In the genomic region with DNA sequence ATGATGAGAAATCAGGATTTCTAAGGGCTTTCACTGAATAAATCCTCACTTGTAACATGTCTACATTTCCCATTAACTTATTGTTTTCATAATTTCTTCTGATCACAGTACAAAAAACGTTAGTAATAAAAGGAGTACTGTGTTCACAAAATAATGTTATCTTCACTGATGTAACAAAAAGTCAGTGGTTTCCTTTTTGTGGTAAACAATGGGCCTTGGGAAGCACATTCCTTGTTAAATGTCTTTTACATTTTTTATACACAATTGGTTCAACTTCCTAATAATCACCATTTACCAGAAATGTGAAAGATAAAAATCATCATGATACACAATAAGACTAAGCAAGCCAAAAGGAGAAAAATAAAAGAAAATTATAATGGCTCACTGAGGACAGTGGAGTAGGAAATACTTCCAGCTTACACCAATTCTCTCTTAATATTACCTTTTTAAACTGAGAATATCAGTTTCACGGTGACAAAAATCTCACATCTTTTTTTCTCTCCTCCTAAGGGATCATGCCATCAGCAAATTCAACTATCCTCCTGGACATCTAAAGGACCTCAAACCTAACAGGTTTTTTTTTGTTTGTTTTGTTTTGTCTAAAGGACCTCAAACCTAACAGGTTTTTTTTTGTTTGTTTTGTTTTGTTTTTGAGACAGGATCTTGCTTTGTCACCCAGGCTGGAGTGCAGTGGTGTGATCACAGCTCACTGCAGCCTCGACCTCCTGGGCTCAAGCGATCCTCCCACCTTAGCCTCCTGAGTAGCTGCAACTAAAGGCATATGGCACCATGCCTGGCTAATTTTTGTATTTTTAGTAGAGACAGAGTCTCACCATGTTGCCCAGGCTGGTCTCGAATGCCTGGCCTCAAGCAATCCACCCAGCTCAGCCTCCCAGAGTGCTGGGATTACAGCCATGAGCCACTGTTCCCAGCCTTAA, we compare ENCODE assay signal across 15 cellular contexts. TPM values are rescaled to one million over a fixed set of nuclear protein-coding genes. Genes with fewer than 3 reads are reported as not detected.
DNase-seq lines count a peak whose midpoint lies in the region; ATAC-seq, FAIRE-seq and TF ChIP-seq lines count a peak whose summit lies in the region.
"Had no signal": no experiment of that assay in that cellular context is flagged by ENCODE, and none has a peak within 500 bp of the region (broad histone marks: within the 10 kb centered on the region; RNA-seq: fewer than 3 reads in every experiment).

No MANE protein-coding gene starts in this region.

- H3K27me3 ChIP-seq in heart right ventricle (no peaks in the 10 kb centered on the region), astrocyte (ENCODE audit: insufficient read depth, low read length) (no peaks in the 10 kb centered on the region)
- H3K27me3 ChIP-seq: ascending aorta, gastrocnemius medialis had no signal

- no peaks in the 10 kb centered on the region for H3K36me3 Mint-ChIP-seq in astrocyte (ENCODE audit: low read depth, unreplicated experiment)
- peaks cover 24% of the 10 kb centered on the region for H3K36me3 Mint-ChIP-seq in activated CD4-positive, alpha-beta memory T cell treated with anti-CD3 and anti-CD28 coated beads, Interleukin-2, amount 10 ng/mL, durations not matched to agents 7 days and 5 days (ENCODE audit: low read depth)

- peaks cover 50% of the 10 kb centered on the region for H3K4me1 Mint-ChIP-seq in astrocyte (ENCODE audit: low read depth, unreplicated experiment)
- peaks cover 43% of the 10 kb centered on the region for H3K4me1 Mint-ChIP-seq in activated CD4-positive, alpha-beta memory T cell treated with anti-CD3 and anti-CD28 coated beads, Interleukin-2, amount 10 ng/mL, durations not matched to agents 7 days and 5 days

- H3K27ac ChIP-seq in heart right ventricle, result peak overlapping the region in 9 of 10 donors; percentile 1 to 80 (median 55)
- no peak overlapping the region for H3K27ac ChIP-seq in astrocyte (ENCODE audit: low read depth, low read length)
- H3K27ac ChIP-seq: ascending aorta had no signal

- H3K36me3 ChIP-seq in heart right ventricle, result no peaks in the 10 kb centered on the region
- H3K36me3 ChIP-seq in astrocyte (ENCODE audit: insufficient read depth, low read length), result no peaks in the 10 kb centered on the region
- H3K36me3 ChIP-seq: ascending aorta, gastrocnemius medialis had no signal

- H3K4me2 ChIP-seq in astrocyte (ENCODE audit: low read length), result no peak overlapping the region

- no peaks in the 10 kb centered on the region for H3K9me3 Mint-ChIP-seq in astrocyte (ENCODE audit: unreplicated experiment)
- peaks cover 3% of the 10 kb centered on the region for H3K9me3 Mint-ChIP-seq in activated CD4-positive, alpha-beta memory T cell treated with anti-CD3 and anti-CD28 coated beads, Interleukin-2, amount 10 ng/mL, durations not matched to agents 7 days and 5 days

- intact Hi-C loops in heart right ventricle (cut with DNase I) (loop anchor here in 1 of 10 donors (10.0 kb wide), 1 partner anchor 52 kb away; no protein-coding TSS in a partner anchor), left ventricle myocardium superior (cut with micrococcal nuclease) (no loop called here), posterior vena cava (cut with DNase I) (no loop called here)

- CTCF ChIA-PET in activated CD4-positive, alpha-beta memory T cell treated with anti-CD3 and anti-CD28 coated beads, Interleukin-2, amount 10 ng/mL, durations not matched to agents 7 days and 5 days (lab: Charles Lee), result no interaction called here

- H2AFZ ChIP-seq in astrocyte (ENCODE audit: low read depth, low read length), result no peak overlapping the region

- H3K4me3 Mint-ChIP-seq in astrocyte (ENCODE audit: unreplicated experiment), result no peak overlapping the region
- no peak overlapping the region for H3K4me3 Mint-ChIP-seq in activated CD4-positive, alpha-beta memory T cell treated with anti-CD3 and anti-CD28 coated beads, Interleukin-2, amount 10 ng/mL, durations not matched to agents 7 days and 5 days
- H3K4me3 Mint-ChIP-seq: activated CD8-positive, alpha-beta T cell treated with anti-CD3 and anti-CD28 coated beads, Interleukin-2, amount 10 ng/mL, durations not matched to agents 7 days and 5 days; activated T-helper 17 cell treated with anti-CD3 and anti-CD28 coated beads, Interleukin-2, amount 50 U/mL, for 72 hours had no signal

- FAIRE-seq in astrocyte (lab: Jason Lieb, UNC), result peak; percentile 32

- H3K9ac ChIP-seq in astrocyte (ENCODE audit: low read length), result no peak overlapping the region

- ATAC-seq in heart right ventricle (peak in 6 of 8 donors; percentile 35 to 66 (median 52)), left ventricle myocardium superior (no peak), GM18867 (IDR thresholded peaks at IDR 0.05; ENCODE audit: unreplicated experiment) (no peak)
- ATAC-seq: activated CD8-positive, alpha-beta T cell treated with anti-CD3 and anti-CD28 coated beads, Interleukin-2, amount 10 ng/mL, durations not matched to agents 7 days and 5 days; activated T-helper 17 cell treated with anti-CD3 and anti-CD28 coated beads, Interleukin-2, amount 50 U/mL, for 72 hours had no signal

- peaks cover 94% of the 10 kb centered on the region for H3K79me2 ChIP-seq in astrocyte (ENCODE audit: insufficient read depth, low read length)

- H3K9me3 ChIP-seq in heart right ventricle, result no peaks in the 10 kb centered on the region
- H3K9me3 ChIP-seq in astrocyte (ENCODE audit: insufficient read depth, low read depth, low read length), result no peaks in the 10 kb centered on the region
- H3K9me3 ChIP-seq: ascending aorta, gastrocnemius medialis had no signal

- WGBS in heart right ventricle, 2 donors, result 50 to 62% methylated on average over 5 of the region's 5 CpGs

- TF ChIP-seq CTCF in heart right ventricle (IDR thresholded peaks at IDR 0.05), result no peak
- no peak for TF ChIP-seq CTCF in astrocyte (IDR thresholded peaks at IDR 0.05; ENCODE audit: insufficient read depth, low read depth, low read length)

- H3K4me1 ChIP-seq in heart right ventricle, result peaks cover 0 to 78% (median 45%) of the 10 kb centered on the region in 9 donors
- peaks cover 8% of the 10 kb centered on the region for H3K4me1 ChIP-seq in astrocyte (ENCODE audit: insufficient read depth, low read length)

- no peak overlapping the region for H3K27ac Mint-ChIP-seq in astrocyte (ENCODE audit: unreplicated experiment)
- H3K27ac Mint-ChIP-seq in activated CD4-positive, alpha-beta memory T cell treated with anti-CD3 and anti-CD28 coated beads, Interleukin-2, amount 10 ng/mL, durations not matched to agents 7 days and 5 days, result no peak overlapping the region
- H3K27ac Mint-ChIP-seq: activated T-helper 17 cell treated with anti-CD3 and anti-CD28 coated beads, Interleukin-2, amount 50 U/mL, for 72 hours; progenitor cell of endocrine pancreas had no signal

- H3K4me3 ChIP-seq in heart right ventricle, result no peak overlapping the region
- no peak overlapping the region for H3K4me3 ChIP-seq in astrocyte (ENCODE audit: insufficient read depth, low read depth, low read length)
- H3K4me3 ChIP-seq: ascending aorta, gastrocnemius medialis had no signal

- DNase-seq in heart right ventricle (no peak), left ventricle myocardium superior (no peak), astrocyte (ENCODE audit: low read depth) (peak; percentile 72), iris pigment epithelial cell (ENCODE audit: low read depth) (peak; percentile 56), Kasumi-1 (lab: John Stamatoyannopoulos, UW) (no peak), posterior vena cava (ENCODE audit: low spot score) (no peak)
- DNase-seq in activated CD4-positive, alpha-beta memory T cell treated with anti-CD3 and anti-CD28 coated beads, Interleukin-2, amount 10 ng/mL, durations not matched to agents 7 days and 5 days, result no peak
- DNase-seq: activated CD8-positive, alpha-beta T cell treated with anti-CD3 and anti-CD28 coated beads, Interleukin-2, amount 10 ng/mL, durations not matched to agents 7 days and 5 days; gastrocnemius medialis; NCI-H187; NCI-H526 had no signal

- H3K27me3 Mint-ChIP-seq in astrocyte (ENCODE audit: low read depth, unreplicated experiment), result no peaks in the 10 kb centered on the region
- no peaks in the 10 kb centered on the region for H3K27me3 Mint-ChIP-seq in activated CD4-positive, alpha-beta memory T cell treated with anti-CD3 and anti-CD28 coated beads, Interleukin-2, amount 10 ng/mL, durations not matched to agents 7 days and 5 days
- H3K27me3 Mint-ChIP-seq: activated T-helper 17 cell treated with anti-CD3 and anti-CD28 coated beads, Interleukin-2, amount 50 U/mL, for 72 hours; progenitor cell of endocrine pancreas had no signal

- H4K20me1 ChIP-seq in astrocyte (ENCODE audit: insufficient read depth, low read length), result peaks cover 61% of the 10 kb centered on the region

- POLR2A ChIA-PET in activated CD4-positive, alpha-beta memory T cell treated with anti-CD3 and anti-CD28 coated beads, Interleukin-2, amount 10 ng/mL, durations not matched to agents 7 days and 5 days (lab: Charles Lee), result no interaction called here

RNA-seq across cellular contexts. Expression of a gene that starts 57.3 kb away (rescaled TPM):
- 10 to 100 TPM; 30.0 to 60.1 (median 37.7) TPM for total RNA-seq in heart right ventricle
- 10 to 100 TPM; 11.7 to 23.0 TPM for polyA plus RNA-seq in heart right ventricle
- total RNA-seq in left ventricle myocardium superior, result 40.2 TPM
- total RNA-seq in astrocyte, result 70.0 and 72.0 TPM in 2 replicates
- 10 to 100 TPM; 82.4 to 82.7 TPM for total RNA-seq in activated CD4-positive, alpha-beta memory T cell treated with anti-CD3 and anti-CD28 coated beads, Interleukin-2, amount 10 ng/mL, durations not matched to agents 7 days and 5 days
- 10 to 100 TPM; 59.6 to 73.2 TPM for total RNA-seq in posterior vena cava

Comparison
In these comparisons a context has a peak if more than half of its experiments do, and no peak if none do; other contexts are left out.
1. ATAC-seq: peak in heart right ventricle (6 of 8); none in left ventricle myocardium superior (single experiment) and GM18867 (single experiment).
2. DNase-seq: peak in astrocyte (single experiment) and iris pigment epithelial cell (single experiment); none in heart right ventricle (0 of 2), left ventricle myocardium superior (single experiment), activated CD4-positive, alpha-beta memory T cell treated with anti-CD3 and anti-CD28 coated beads, Interleukin-2, amount 10 ng/mL, durations not matched to agents 7 days and 5 days (single experiment), Kasumi-1 (0 of 2) and posterior vena cava (single experiment).